In genomic region chr11:40204228-40204627, GRCh38 we compare ENCODE assay signal across 15 cellular contexts.
"Had no signal": no experiment of that assay in that cellular context is flagged by ENCODE, and none has a peak within 500 bp of the region (broad histone marks: within the 10 kb centered on the region; RNA-seq: fewer than 3 reads in every experiment).

No MANE protein-coding gene starts in this region.

- H3K9me3 Mint-ChIP-seq: neural crest cell had no signal

- H3K27me3 ChIP-seq: heart right ventricle had no signal

- H3K4me1 Mint-ChIP-seq: naive thymus-derived CD8-positive, alpha-beta T cell had no signal

- H3K4me3 ChIP-seq: heart right ventricle, mucosa of descending colon had no signal

- H3K27ac ChIP-seq: heart right ventricle had no signal

- H3K9me3 ChIP-seq: heart right ventricle, mucosa of descending colon had no signal

- DNase-seq: cortex of kidney; effector memory CD4-positive, alpha-beta T cell; heart right ventricle; hypothalamus; islet precursor cell; mammary epithelial cell; mucosa of descending colon; naive thymus-derived CD8-positive, alpha-beta T cell; posterior cingulate gyrus; right cardiac atrium; small intestine; stimulated activated CD4-positive, alpha-beta T cell treated with anti-CD3 and anti-CD28 coated beads, Interleukin-12 subunit alpha, Interleukin-12 subunit beta, amount 100 ng/mL, for 4 hours; stimulated activated naive CD4-positive, alpha-beta T cell treated with Interleukin-2 at 50 U/mL for 16 hours; trophoblast cell had no signal

- H3K36me3 ChIP-seq: heart right ventricle had no signal

- H3K27ac Mint-ChIP-seq: naive thymus-derived CD8-positive, alpha-beta T cell had no signal

- H3K4me1 ChIP-seq: heart right ventricle had no signal

- H3K4me3 Mint-ChIP-seq: naive thymus-derived CD8-positive, alpha-beta T cell; neural crest cell had no signal
